Comparison of ENCODE assay signal across 19 cellular contexts in the genomic region with DNA sequence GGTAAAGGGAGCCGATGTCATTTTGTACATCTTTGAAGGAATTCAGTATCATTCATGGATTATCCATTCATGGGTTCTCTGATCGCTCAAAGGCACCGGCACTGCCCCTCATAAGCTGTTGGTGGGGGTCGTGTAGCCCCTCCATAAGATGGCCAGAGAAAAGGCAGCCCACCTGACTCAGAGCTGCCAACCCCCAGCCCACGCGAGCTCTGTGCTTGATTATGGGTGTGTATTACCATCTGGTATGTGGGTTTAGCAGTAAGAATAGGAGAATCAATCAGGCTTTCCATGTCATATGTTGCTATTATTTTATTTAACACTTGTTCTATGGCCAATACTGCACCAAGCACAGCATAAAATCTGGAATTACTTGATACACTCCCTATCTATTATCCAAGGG. TPM values are rescaled to one million over a fixed set of nuclear protein-coding genes. Genes with fewer than 3 reads are reported as not detected.
DNase-seq lines count a peak whose midpoint lies in the region; ATAC-seq and TF ChIP-seq lines count a peak whose summit lies in the region.
"Had no signal": no experiment of that assay in that cellular context is flagged by ENCODE, and none has a peak within 500 bp of the region (broad histone marks: within the 10 kb centered on the region; RNA-seq: fewer than 3 reads in every experiment).

No MANE protein-coding gene starts in this region.

- ATAC-seq in natural killer cell treated with Interleukin-12 subunit alpha and Interleukin-12 subunit beta and Interleukin-15 and Interleukin-18, amount 100 ng/mL, for 72 hours = no peak
- no peak for ATAC-seq in natural killer cell
- peak; percentile 19 to 20 for ATAC-seq in activated T-cell treated with anti-CD3 and anti-CD28 coated beads, Interleukin-2, amount 50 U/mL, for 72 hours (replicated peaks in 1 of 2)
- no peak for ATAC-seq in central memory CD8-positive, alpha-beta T cell (replicated peaks; ENCODE audit: extremely low read depth, poor library complexity, severe bottlenecking)
- ATAC-seq: Right ventricle myocardium inferior had no signal

- intact Hi-C loops in natural killer cell (cut with micrococcal nuclease) = no loop called here

- no peak for TF ChIP-seq CTCF in natural killer cell (IDR thresholded peaks at IDR 0.05)

- no peaks in the 10 kb centered on the region for H3K36me3 Mint-ChIP-seq in natural killer cell treated with Interleukin-12 subunit alpha and Interleukin-12 subunit beta and Interleukin-15 and Interleukin-18, amount 100 ng/mL, for 72 hours
- no peaks in the 10 kb centered on the region for H3K36me3 Mint-ChIP-seq in natural killer cell
- H3K36me3 Mint-ChIP-seq in activated T-cell treated with anti-CD3 and anti-CD28 coated beads, Interleukin-2, amount 50 U/mL, for 72 hours (ENCODE audit: insufficient read depth in 2 of 2) = peaks cover 3 to 4% of the 10 kb centered on the region in 2 donors
- peaks cover 9% of the 10 kb centered on the region for H3K36me3 Mint-ChIP-seq in central memory CD8-positive, alpha-beta T cell (ENCODE audit: insufficient read depth)
- peaks cover 39% of the 10 kb centered on the region for H3K36me3 Mint-ChIP-seq in stimulated activated naive CD8-positive, alpha-beta T cell treated with anti-CD3 and anti-CD28 coated beads, Interleukin-15, Interleukin-2, amounts not matched to agents 100 ng/mL and 50 ng/mL, for 24 hours (ENCODE audit: low read depth)

- H3K4me1 Mint-ChIP-seq in natural killer cell treated with Interleukin-12 subunit alpha and Interleukin-12 subunit beta and Interleukin-15 and Interleukin-18, amount 100 ng/mL, for 72 hours (ENCODE audit: low read depth in 2 of 2) = peaks cover 9 to 17% of the 10 kb centered on the region in 2 donors
- peaks cover 9 to 12% of the 10 kb centered on the region in 2 donors for H3K4me1 Mint-ChIP-seq in natural killer cell
- peaks cover 38% of the 10 kb centered on the region for H3K4me1 Mint-ChIP-seq in activated T-cell treated with anti-CD3 and anti-CD28 coated beads, Interleukin-2, amount 50 U/mL, for 72 hours (ENCODE audit: low read depth)
- peaks cover 28% of the 10 kb centered on the region for H3K4me1 Mint-ChIP-seq in central memory CD8-positive, alpha-beta T cell
- H3K4me1 Mint-ChIP-seq in stimulated activated naive CD8-positive, alpha-beta T cell treated with anti-CD3 and anti-CD28 coated beads, Interleukin-15, Interleukin-2, amounts not matched to agents 100 ng/mL and 50 ng/mL, for 24 hours (ENCODE audit: low read depth) = peaks cover 38% of the 10 kb centered on the region
- H3K4me1 Mint-ChIP-seq: H9 had no signal

- H3K4me3 Mint-ChIP-seq in natural killer cell treated with Interleukin-12 subunit alpha and Interleukin-12 subunit beta and Interleukin-15 and Interleukin-18, amount 100 ng/mL, for 72 hours = peak overlapping the region; percentile 68
- H3K4me3 Mint-ChIP-seq in natural killer cell = no peak overlapping the region
- peak overlapping the region; percentile 1 to 60 for H3K4me3 Mint-ChIP-seq in activated T-cell treated with anti-CD3 and anti-CD28 coated beads, Interleukin-2, amount 50 U/mL, for 72 hours
- H3K4me3 Mint-ChIP-seq in central memory CD8-positive, alpha-beta T cell = peak overlapping the region; percentile 59
- H3K4me3 Mint-ChIP-seq in stimulated activated naive CD8-positive, alpha-beta T cell treated with anti-CD3 and anti-CD28 coated beads, Interleukin-15, Interleukin-2, amounts not matched to agents 100 ng/mL and 50 ng/mL, for 24 hours = peak overlapping the region; percentile 61
- H3K4me3 Mint-ChIP-seq: H9 had no signal

- no peaks in the 10 kb centered on the region for H3K9me3 Mint-ChIP-seq in natural killer cell treated with Interleukin-12 subunit alpha and Interleukin-12 subunit beta and Interleukin-15 and Interleukin-18, amount 100 ng/mL, for 72 hours
- H3K9me3 Mint-ChIP-seq in natural killer cell = no peaks in the 10 kb centered on the region
- no peaks in the 10 kb centered on the region for H3K9me3 Mint-ChIP-seq in activated T-cell treated with anti-CD3 and anti-CD28 coated beads, Interleukin-2, amount 50 U/mL, for 72 hours
- no peaks in the 10 kb centered on the region for H3K9me3 Mint-ChIP-seq in central memory CD8-positive, alpha-beta T cell
- H3K9me3 Mint-ChIP-seq in stimulated activated naive CD8-positive, alpha-beta T cell treated with anti-CD3 and anti-CD28 coated beads, Interleukin-15, Interleukin-2, amounts not matched to agents 100 ng/mL and 50 ng/mL, for 24 hours = no peaks in the 10 kb centered on the region
- H3K9me3 Mint-ChIP-seq: H9 had no signal

- DNase-seq in natural killer cell treated with Interleukin-12 subunit alpha and Interleukin-12 subunit beta and Interleukin-15 and Interleukin-18, amount 100 ng/mL, for 72 hours (ENCODE audit: low spot score) = no peak
- DNase-seq in natural killer cell (no peak), DMS153 (lab: John Stamatoyannopoulos, UW) (no peak), nucleus accumbens (lab: John Stamatoyannopoulos, UW) (no peak)
- DNase-seq in activated T-cell treated with anti-CD3 and anti-CD28 coated beads, Interleukin-2, amount 50 U/mL, for 72 hours = peak in 1 of 2 donors; percentile 5
- no peak for DNase-seq in central memory CD8-positive, alpha-beta T cell (ENCODE audit: low spot score in 2 of 2)
- no peak for DNase-seq in stimulated activated CD4-positive, alpha-beta T cell treated with anti-CD3 and anti-CD28 coated beads, Interleukin-4, amount 100 ng/mL, for 1 hour
- DNase-seq: DMS53, H9, Kasumi-1, NCI-H1105, NCI-H1694, NCI-H2107, NCI-H2227 treated with DMSO at 0.1 percent for 48 hours, NCI-H524, Peyer's patch had no signal

- H3K27me3 Mint-ChIP-seq in natural killer cell treated with Interleukin-12 subunit alpha and Interleukin-12 subunit beta and Interleukin-15 and Interleukin-18, amount 100 ng/mL, for 72 hours = no peaks in the 10 kb centered on the region
- H3K27me3 Mint-ChIP-seq in natural killer cell (ENCODE audit: low read depth in 2 of 2) = no peaks in the 10 kb centered on the region
- no peaks in the 10 kb centered on the region for H3K27me3 Mint-ChIP-seq in activated T-cell treated with anti-CD3 and anti-CD28 coated beads, Interleukin-2, amount 50 U/mL, for 72 hours (ENCODE audit: low read depth)
- H3K27me3 Mint-ChIP-seq in central memory CD8-positive, alpha-beta T cell = no peaks in the 10 kb centered on the region
- no peaks in the 10 kb centered on the region for H3K27me3 Mint-ChIP-seq in stimulated activated naive CD8-positive, alpha-beta T cell treated with anti-CD3 and anti-CD28 coated beads, Interleukin-15, Interleukin-2, amounts not matched to agents 100 ng/mL and 50 ng/mL, for 24 hours
- H3K27me3 Mint-ChIP-seq: CD4-positive, CD25-positive, alpha-beta regulatory T cell had no signal

- peak overlapping the region; percentile 18 to 24 for H3K27ac Mint-ChIP-seq in natural killer cell treated with Interleukin-12 subunit alpha and Interleukin-12 subunit beta and Interleukin-15 and Interleukin-18, amount 100 ng/mL, for 72 hours
- peak overlapping the region in 1 of 2 donors; percentile 66 for H3K27ac Mint-ChIP-seq in natural killer cell
- H3K27ac Mint-ChIP-seq in activated T-cell treated with anti-CD3 and anti-CD28 coated beads, Interleukin-2, amount 50 U/mL, for 72 hours = peak overlapping the region; percentile 29
- peak overlapping the region; percentile 63 for H3K27ac Mint-ChIP-seq in central memory CD8-positive, alpha-beta T cell (ENCODE audit: low read depth)
- H3K27ac Mint-ChIP-seq in stimulated activated naive CD8-positive, alpha-beta T cell treated with anti-CD3 and anti-CD28 coated beads, Interleukin-15, Interleukin-2, amounts not matched to agents 100 ng/mL and 50 ng/mL, for 24 hours = peak overlapping the region; percentile 88
- H3K27ac Mint-ChIP-seq: H9 had no signal

RNA-seq across cellular contexts. Expression of a gene that starts 32.1 kb away (rescaled TPM):
- total RNA-seq in natural killer cell treated with Interleukin-12 subunit alpha and Interleukin-12 subunit beta and Interleukin-15 and Interleukin-18, amount 100 ng/mL, for 72 hours = 1 to 10 TPM; 5.0 to 5.6 TPM
- 1 to 10 TPM; 8.0 to 9.9 (median 8.1) TPM for total RNA-seq in natural killer cell
- 10 to 100 TPM; 15.1 to 18.2 TPM for total RNA-seq in activated T-cell treated with anti-CD3 and anti-CD28 coated beads, Interleukin-2, amount 50 U/mL, for 72 hours

RNA-seq across cellular contexts. Expression of a gene that starts 32.4 kb away (rescaled TPM):
- total RNA-seq in natural killer cell treated with Interleukin-12 subunit alpha and Interleukin-12 subunit beta and Interleukin-15 and Interleukin-18, amount 100 ng/mL, for 72 hours = 10 to 100 TPM; 39.5 to 41.2 TPM
- 10 to 100 TPM; 30.2 to 35.9 (median 33.3) TPM for total RNA-seq in natural killer cell
- 10 to 100 TPM; 73.6 to 91.8 TPM for total RNA-seq in activated T-cell treated with anti-CD3 and anti-CD28 coated beads, Interleukin-2, amount 50 U/mL, for 72 hours

Comparison
In these comparisons a context has a peak if more than half of its experiments do, and no peak if none do; other contexts are left out.
1. ATAC-seq: peak in activated T-cell treated with anti-CD3 and anti-CD28 coated beads, Interleukin-2, amount 50 U/mL, for 72 hours (2 of 2); none in natural killer cell treated with Interleukin-12 subunit alpha and Interleukin-12 subunit beta and Interleukin-15 and Interleukin-18, amount 100 ng/mL, for 72 hours (0 of 2), natural killer cell (0 of 3) and central memory CD8-positive, alpha-beta T cell (single experiment).